Comparison of ENCODE assay signal across 8 cellular contexts in genomic region chr10:80453392-80453714, GRCh38. TPM values are rescaled to one million over a fixed set of nuclear protein-coding genes. Genes with fewer than 3 reads are reported as not detected.
A peak's percentile ranks its signal among the peaks of the same experiment; 100 is the strongest.
DNase-seq lines count a peak whose midpoint lies in the region; ATAC-seq and TF ChIP-seq lines count a peak whose summit lies in the region.

No MANE protein-coding gene starts in this region.

- peak overlapping the region; percentile 58 for H3K4me3 ChIP-seq in H7 (ENCODE audit: insufficient read depth, low read depth, low read length)
- H3K4me3 ChIP-seq in hepatocyte = peak overlapping the region; percentile 34
- peak overlapping the region; percentile 51 to 70 (median 66) for H3K4me3 ChIP-seq in skeletal muscle tissue (ENCODE audit: low read length in 3 of 3)

- peaks cover 30% of the 10 kb centered on the region for H3K36me3 Mint-ChIP-seq in activated CD8-positive, alpha-beta T cell treated with anti-CD3 and anti-CD28 coated beads, Interleukin-2, amount 10 ng/mL, durations not matched to agents 7 days and 5 days (ENCODE audit: low read depth)

- H2AFZ ChIP-seq in hepatocyte = peak overlapping the region; percentile 57

- CTCF ChIA-PET in activated CD8-positive, alpha-beta T cell treated with anti-CD3 and anti-CD28 coated beads, Interleukin-2, amount 10 ng/mL, durations not matched to agents 7 days and 5 days (lab: Charles Lee) = interaction anchor here (0.8 to 35.6 kb wide), 5 partner anchors 9 to 53 kb away, joined by 3 to 1113 read pairs (median 7); no protein-coding TSS in a partner anchor

- H3K27ac ChIP-seq in hepatocyte (peak overlapping the region; percentile 92), skeletal muscle tissue (ENCODE audit: low read depth, low read length) (peak overlapping the region; percentile 76)

- H3K27me3 ChIP-seq in H7 (ENCODE audit: control insufficient read depth, insufficient read depth, low read length) (peaks cover 8% of the 10 kb centered on the region), hepatocyte (no peaks in the 10 kb centered on the region), skeletal muscle tissue (ENCODE audit: control insufficient read depth in 3 of 3, insufficient read depth in 3 of 3, low read length in 3 of 3) (no peaks in the 10 kb centered on the region)

- peak overlapping the region; percentile 66 for H3K4me3 Mint-ChIP-seq in activated CD8-positive, alpha-beta T cell treated with anti-CD3 and anti-CD28 coated beads, Interleukin-2, amount 10 ng/mL, durations not matched to agents 7 days and 5 days

- no peaks in the 10 kb centered on the region for H3K9me2 ChIP-seq in hepatocyte (replicated peaks; ENCODE audit: insufficient read depth)

- peak overlapping the region; percentile 72 for H3K4me2 ChIP-seq in hepatocyte

- peaks cover 48% of the 10 kb centered on the region for H3K4me1 ChIP-seq in hepatocyte (ENCODE audit: insufficient read depth)
- H3K4me1 ChIP-seq in skeletal muscle tissue (ENCODE audit: control insufficient read depth in 3 of 3, insufficient read depth in 3 of 3, low read length in 3 of 3) = peaks cover 27 to 33% (median 31%) of the 10 kb centered on the region in 3 donors

- DNase-seq in H7 (peak; percentile 62), hepatocyte (ENCODE audit: low spot score) (no peak), activated gamma-delta T cell treated with Interleukin-2 at 50 U/mL for 16 hours (no peak), KG1 (lab: John Stamatoyannopoulos, UW) (no peak), NCI-H2196 (lab: John Stamatoyannopoulos, UW; ENCODE audit: unreplicated experiment) (no peak)
- no peak for DNase-seq in activated CD8-positive, alpha-beta T cell treated with anti-CD3 and anti-CD28 coated beads, Interleukin-2, amount 10 ng/mL, durations not matched to agents 7 days and 5 days

- H3K9me3 ChIP-seq in hepatocyte (ENCODE audit: low read depth) (no peaks in the 10 kb centered on the region), skeletal muscle tissue (ENCODE audit: control insufficient read depth in 3 of 3, low read length in 3 of 3) (no peaks in the 10 kb centered on the region)

- peak overlapping the region; percentile 64 for H3K27ac Mint-ChIP-seq in activated CD8-positive, alpha-beta T cell treated with anti-CD3 and anti-CD28 coated beads, Interleukin-2, amount 10 ng/mL, durations not matched to agents 7 days and 5 days

- POLR2A ChIA-PET in activated CD8-positive, alpha-beta T cell treated with anti-CD3 and anti-CD28 coated beads, Interleukin-2, amount 10 ng/mL, durations not matched to agents 7 days and 5 days (lab: Charles Lee) = interaction anchor here (0.8 to 1.0 kb wide), 2 partner anchors 10 to 45 kb away, joined by 4 to 5 read pairs; no protein-coding TSS in a partner anchor

- H3K9me3 Mint-ChIP-seq in activated CD8-positive, alpha-beta T cell treated with anti-CD3 and anti-CD28 coated beads, Interleukin-2, amount 10 ng/mL, durations not matched to agents 7 days and 5 days (ENCODE audit: insufficient read depth) = no peaks in the 10 kb centered on the region

- no peak for ATAC-seq in activated CD8-positive, alpha-beta T cell treated with anti-CD3 and anti-CD28 coated beads, Interleukin-2, amount 10 ng/mL, durations not matched to agents 7 days and 5 days
- ATAC-seq in HG02852 (IDR thresholded peaks at IDR 0.05; ENCODE audit: unreplicated experiment) = no peak

- no peaks in the 10 kb centered on the region for H3K36me3 ChIP-seq in H7 (replicated peaks; ENCODE audit: control insufficient read depth, insufficient read depth, low read length)
- no peaks in the 10 kb centered on the region for H3K36me3 ChIP-seq in hepatocyte (replicated peaks; ENCODE audit: insufficient read depth, low read depth)
- H3K36me3 ChIP-seq in skeletal muscle tissue (ENCODE audit: control insufficient read depth in 3 of 3, insufficient read depth in 3 of 3, low read length in 3 of 3) = peaks cover 0 to 2% (median 0%) of the 10 kb centered on the region in 3 donors

- H4K20me1 ChIP-seq in hepatocyte (ENCODE audit: insufficient read depth, poor library complexity, severe bottlenecking) = peaks cover 34% of the 10 kb centered on the region

- peaks cover 31% of the 10 kb centered on the region for H3K4me1 Mint-ChIP-seq in activated CD8-positive, alpha-beta T cell treated with anti-CD3 and anti-CD28 coated beads, Interleukin-2, amount 10 ng/mL, durations not matched to agents 7 days and 5 days (ENCODE audit: low read depth)

- peaks cover 1% of the 10 kb centered on the region for H3K27me3 Mint-ChIP-seq in activated CD8-positive, alpha-beta T cell treated with anti-CD3 and anti-CD28 coated beads, Interleukin-2, amount 10 ng/mL, durations not matched to agents 7 days and 5 days (ENCODE audit: low read depth)

- 17% methylated on average over 9 of the region's 9 CpGs for WGBS in hepatocyte (ENCODE audit: low lambda C conversion rate, missing lambda C conversion rate)

- H3K79me2 ChIP-seq in hepatocyte = peaks cover 47% of the 10 kb centered on the region

- TF ChIP-seq CTCF in hepatocyte (IDR thresholded peaks at IDR 0.05; ENCODE audit: poor library complexity) = no peak

- H3K9ac ChIP-seq in skeletal muscle tissue (ENCODE audit: low read depth in 1 of 3, low read length in 3 of 3) = peak overlapping the region in 2 of 3 donors; percentile 79 to 86

RNA-seq across cellular contexts. Expression of gene TSPAN14, which starts 0.8 kb away (rescaled TPM):
- total RNA-seq in H7 (2014; rRNA removed; shearing (Covaris generic)) = 36.3 and 37.6 TPM in 2 replicates
- 100 to 1,000 TPM; 109 to 117 TPM for total RNA-seq in activated CD8-positive, alpha-beta T cell treated with anti-CD3 and anti-CD28 coated beads, Interleukin-2, amount 10 ng/mL, durations not matched to agents 7 days and 5 days
- 55.1 and 65.9 TPM in 2 replicates for total RNA-seq in hepatocyte
- polyA plus RNA-seq in hepatocyte = 90.4 and 104 TPM in 2 replicates
- total RNA-seq in skeletal muscle tissue = 6.3 TPM

RNA-seq across cellular contexts. Expression of gene PRXL2A, which starts 45.0 kb away (rescaled TPM):
- total RNA-seq in H7 (2014; rRNA removed; shearing (Covaris generic)) = 35.0 and 36.1 TPM in 2 replicates
- 10 to 100 TPM; 14.9 to 15.3 TPM for total RNA-seq in activated CD8-positive, alpha-beta T cell treated with anti-CD3 and anti-CD28 coated beads, Interleukin-2, amount 10 ng/mL, durations not matched to agents 7 days and 5 days
- total RNA-seq in hepatocyte = 159 and 166 TPM in 2 replicates
- 214 and 222 TPM in 2 replicates for polyA plus RNA-seq in hepatocyte
- 19.3 TPM for total RNA-seq in skeletal muscle tissue
